Comparison of ENCODE assay signal across 8 cellular contexts in the genomic region with DNA sequence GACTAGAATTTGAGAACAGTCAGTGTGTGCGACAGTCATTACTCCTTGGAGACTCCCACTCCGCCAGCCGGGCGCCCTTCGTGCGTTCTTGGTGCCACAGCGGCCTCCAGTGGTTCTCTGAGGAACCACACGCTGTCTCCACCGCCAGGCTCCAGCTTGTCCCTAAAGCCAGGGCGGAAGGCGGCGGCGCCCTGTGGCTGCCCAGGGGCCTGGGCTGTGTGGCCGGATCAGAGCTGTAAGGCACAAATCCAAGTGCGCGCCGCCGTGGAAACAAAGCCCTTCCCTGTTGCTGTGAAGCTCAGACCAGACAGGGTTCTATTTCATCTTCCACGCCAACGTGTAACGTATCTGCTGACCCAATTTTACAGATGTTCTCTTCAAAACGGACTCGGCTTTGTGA.
A peak's percentile ranks its signal among the peaks of the same experiment; 100 is the strongest.
DNase-seq lines count a peak whose midpoint lies in the region; ATAC-seq and TF ChIP-seq lines count a peak whose summit lies in the region.

No MANE protein-coding gene starts in this region.

- ATAC-seq in GM18909 (IDR thresholded peaks at IDR 0.05; ENCODE audit: poor library complexity, unreplicated experiment), result peak; percentile 94
- ATAC-seq in HG03103 (IDR thresholded peaks at IDR 0.05; ENCODE audit: low read depth, unreplicated experiment), result peak; percentile 88

- peak; percentile 75 for TF ChIP-seq CTCF in AG09319 (IDR thresholded peaks at IDR 0.05; ENCODE audit: low read depth, low read length)

- DNase-seq in AG09319 (ENCODE audit: extremely low read depth, low read depth), result peak; percentile 14
- peak; percentile 3 for DNase-seq in NCI-H226
- peak; percentile 12 for DNase-seq in activated CD4-positive, CD25-positive, alpha-beta regulatory T cell treated with anti-CD3 and anti-CD28 coated beads, Interleukin-2, amount 50 U/mL, for 16 hours (ENCODE audit: low read depth, low spot score)
- peak in 60 of 61 donors; percentile 2 to 87 (median 71) for DNase-seq in caudate nucleus (lab: John Stamatoyannopoulos, UW)
- peak; percentile 86 for DNase-seq in left kidney (ENCODE audit: low read depth, low spot score)
- peak; percentile 58 to 79 for DNase-seq in stimulated activated CD4-positive, alpha-beta T cell treated with anti-CD3 and anti-CD28 coated beads, Interleukin-2, amount 100 ng/mL, for 48 hours

- no peak overlapping the region for H3K27ac ChIP-seq in caudate nucleus (ENCODE audit: low read depth, low read length)

Comparison
In these comparisons a context has a peak if more than half of its experiments do, and no peak if none do; other contexts are left out.
1. DNase-seq: peak in every context shown above with its lines; median percentile 86 in left kidney; 71 in caudate nucleus; 68 in stimulated activated CD4-positive, alpha-beta T cell treated with anti-CD3 and anti-CD28 coated beads, Interleukin-2, amount 100 ng/mL, for 48 hours; 14 in AG09319; 12 in activated CD4-positive, CD25-positive, alpha-beta regulatory T cell treated with anti-CD3 and anti-CD28 coated beads, Interleukin-2, amount 50 U/mL, for 16 hours; 3 in NCI-H226.